In the genomic region with DNA sequence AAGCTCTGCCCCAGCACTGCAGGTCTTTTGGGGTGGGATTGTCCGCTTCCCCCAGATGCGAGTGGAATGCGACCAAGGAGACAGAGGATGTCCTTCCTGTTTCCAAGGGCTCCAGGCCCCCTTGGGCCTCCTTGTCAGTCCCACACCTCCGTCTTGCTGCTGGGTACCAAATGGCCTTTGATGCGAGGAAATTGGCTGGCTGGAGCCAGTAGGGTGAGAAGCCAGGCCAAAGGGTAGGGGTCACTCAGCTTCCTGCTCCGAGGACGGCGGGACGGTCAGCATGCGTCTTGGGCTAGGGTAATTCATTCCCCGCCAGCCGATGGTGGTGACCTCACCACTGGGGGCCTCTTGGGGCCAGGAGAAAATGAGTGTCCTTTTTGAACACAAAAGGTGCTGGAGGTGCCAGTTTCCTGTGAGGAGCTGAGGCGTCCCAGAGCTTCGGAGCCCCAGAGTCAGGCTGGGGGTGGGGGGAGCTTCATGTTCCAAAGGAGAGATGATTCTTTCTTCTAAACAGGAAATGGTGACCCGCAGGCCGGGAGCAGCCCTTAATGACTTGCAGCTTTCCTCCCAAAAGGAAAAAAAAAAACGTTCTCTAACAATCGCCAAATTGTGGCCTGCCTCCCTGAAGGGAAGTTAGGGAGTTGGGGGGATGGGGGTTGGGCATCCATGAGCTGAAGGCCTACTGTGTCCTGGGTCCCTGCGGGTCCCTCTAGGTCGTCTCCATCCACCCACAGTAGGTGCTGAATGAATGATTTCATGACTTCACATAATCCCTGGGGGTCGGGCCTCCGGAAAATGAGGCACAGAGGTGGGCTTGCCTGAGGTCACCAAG, we compare ENCODE assay signal across 1 cellular context.
TF ChIP-seq lines count a peak whose summit lies in the region.

No MANE protein-coding gene starts in this region.

TF ChIP-seq in HepG2, 621 proteins besides CTCF, POLR2A, EP300 and RAD21 (continued from another document):
- TF ChIP-seq, protein P1, sequence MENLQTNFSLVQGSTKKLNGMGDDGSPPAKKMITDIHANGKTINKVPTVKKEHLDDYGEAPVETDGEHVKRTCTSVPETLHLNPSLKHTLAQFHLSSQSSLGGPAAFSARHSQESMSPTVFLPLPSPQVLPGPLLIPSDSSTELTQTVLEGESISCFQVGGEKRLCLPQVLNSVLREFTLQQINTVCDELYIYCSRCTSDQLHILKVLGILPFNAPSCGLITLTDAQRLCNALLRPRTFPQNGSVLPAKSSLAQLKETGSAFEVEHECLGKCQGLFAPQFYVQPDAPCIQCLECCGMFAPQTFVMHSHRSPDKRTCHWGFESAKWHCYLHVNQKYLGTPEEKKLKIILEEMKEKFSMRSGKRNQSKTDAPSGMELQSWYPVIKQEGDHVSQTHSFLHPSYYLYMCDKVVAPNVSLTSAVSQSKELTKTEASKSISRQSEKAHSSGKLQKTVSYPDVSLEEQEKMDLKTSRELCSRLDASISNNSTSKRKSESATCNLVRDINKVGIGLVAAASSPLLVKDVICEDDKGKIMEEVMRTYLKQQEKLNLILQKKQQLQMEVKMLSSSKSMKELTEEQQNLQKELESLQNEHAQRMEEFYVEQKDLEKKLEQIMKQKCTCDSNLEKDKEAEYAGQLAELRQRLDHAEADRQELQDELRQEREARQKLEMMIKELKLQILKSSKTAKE (CRISPR knock-in tag; IDR thresholded peaks at IDR 0.05; ENCODE audit: borderline replicate concordance) = no peak
- no peak for TF ChIP-seq KLF16 (CRISPR knock-in tag; IDR thresholded peaks at IDR 0.05)
- TF ChIP-seq DR1 (CRISPR knock-in tag; IDR thresholded peaks at IDR 0.05) = 0 out of 2 replicates have a peak, but pooled peaks have one; percentile 46
- TF ChIP-seq NCOA1 (CRISPR knock-in tag; IDR thresholded peaks at IDR 0.05) = no peak
- TF ChIP-seq ZNF121 (CRISPR knock-in tag; IDR thresholded peaks at IDR 0.05) = no peak
- TF ChIP-seq ZNF501 (CRISPR knock-in tag; IDR thresholded peaks at IDR 0.05) = peak; percentile 21; the same call in 1 of the 2 replicates
- 0 out of 2 replicates have a peak, but pooled peaks have one; percentile 8 for TF ChIP-seq SPEN (CRISPR knock-in tag; IDR thresholded peaks at IDR 0.05; ENCODE audit: low read depth)
- no peak for TF ChIP-seq CBX1 (IDR thresholded peaks at IDR 0.05; ENCODE audit: low read depth)
- TF ChIP-seq SRSF1 (optimal IDR thresholded peaks at IDR 0.05; ENCODE audit: low read depth, low read length) = peak; percentile 53
- TF ChIP-seq, protein P2, sequence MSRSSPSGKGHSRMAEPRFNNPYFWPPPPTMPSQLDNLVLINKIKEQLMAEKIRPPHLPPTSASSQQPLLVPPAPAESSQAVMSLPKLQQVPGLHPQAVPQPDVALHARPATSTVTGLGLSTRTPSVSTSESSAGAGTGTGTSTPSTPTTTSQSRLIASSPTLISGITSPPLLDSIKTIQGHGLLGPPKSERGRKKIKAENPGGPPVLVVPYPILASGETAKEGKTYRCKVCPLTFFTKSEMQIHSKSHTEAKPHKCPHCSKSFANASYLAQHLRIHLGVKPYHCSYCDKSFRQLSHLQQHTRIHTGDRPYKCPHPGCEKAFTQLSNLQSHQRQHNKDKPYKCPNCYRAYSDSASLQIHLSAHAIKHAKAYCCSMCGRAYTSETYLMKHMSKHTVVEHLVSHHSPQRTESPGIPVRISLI (CRISPR knock-in tag; IDR thresholded peaks at IDR 0.05; ENCODE audit: borderline replicate concordance) = peak; percentile 33; the same call in 1 of the 2 replicates
- TF ChIP-seq, protein P3, sequence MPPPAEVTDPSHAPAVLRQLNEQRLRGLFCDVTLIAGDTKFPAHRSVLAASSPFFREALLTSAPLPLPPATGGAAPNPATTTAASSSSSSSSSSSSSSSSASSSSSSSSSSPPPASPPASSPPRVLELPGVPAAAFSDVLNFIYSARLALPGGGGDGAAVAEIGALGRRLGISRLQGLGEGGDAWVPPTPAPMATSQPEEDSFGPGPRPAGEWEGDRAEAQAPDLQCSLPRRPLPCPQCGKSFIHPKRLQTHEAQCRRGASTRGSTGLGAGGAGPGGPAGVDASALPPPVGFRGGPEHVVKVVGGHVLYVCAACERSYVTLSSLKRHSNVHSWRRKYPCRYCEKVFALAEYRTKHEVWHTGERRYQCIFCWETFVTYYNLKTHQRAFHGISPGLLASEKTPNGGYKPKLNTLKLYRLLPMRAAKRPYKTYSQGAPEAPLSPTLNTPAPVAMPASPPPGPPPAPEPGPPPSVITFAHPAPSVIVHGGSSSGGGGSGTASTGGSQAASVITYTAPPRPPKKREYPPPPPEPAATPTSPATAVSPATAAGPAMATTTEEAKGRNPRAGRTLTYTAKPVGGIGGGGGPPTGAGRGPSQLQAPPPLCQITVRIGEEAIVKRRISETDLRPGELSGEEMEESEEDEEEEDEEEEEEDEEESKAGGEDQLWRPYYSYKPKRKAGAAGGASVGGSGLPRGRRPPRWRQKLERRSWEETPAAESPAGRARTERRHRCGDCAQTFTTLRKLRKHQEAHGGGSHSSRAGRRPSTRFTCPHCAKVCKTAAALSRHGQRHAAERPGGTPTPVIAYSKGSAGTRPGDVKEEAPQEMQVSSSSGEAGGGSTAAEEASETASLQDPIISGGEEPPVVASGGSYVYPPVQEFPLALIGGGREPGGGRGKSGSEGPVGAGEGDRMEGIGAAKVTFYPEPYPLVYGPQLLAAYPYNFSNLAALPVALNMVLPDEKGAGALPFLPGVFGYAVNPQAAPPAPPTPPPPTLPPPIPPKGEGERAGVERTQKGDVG (CRISPR knock-in tag; IDR thresholded peaks at IDR 0.05; ENCODE audit: borderline replicate concordance) = no peak
